Comparison of ENCODE assay signal across 28 cellular contexts in genomic region chrX:41245641-41246040, GRCh38.
DNase-seq lines count a peak whose midpoint lies in the region; ATAC-seq and TF ChIP-seq lines count a peak whose summit lies in the region.
"Had no signal": no experiment of that assay in that cellular context is flagged by ENCODE, and none has a peak within 500 bp of the region (broad histone marks: within the 10 kb centered on the region; RNA-seq: fewer than 3 reads in every experiment).

No MANE protein-coding gene starts in this region.

- H3K9me2 ChIP-seq in SK-N-SH: no peaks in the 10 kb centered on the region

- no peak overlapping the region for H4K8ac ChIP-seq in mesenchymal stem cell (ENCODE audit: low read length)

- no peaks in the 10 kb centered on the region for H3K27me3 Mint-ChIP-seq in activated naive CD8-positive, alpha-beta T cell treated with anti-CD3 and anti-CD28 coated beads for 36 hours

- H2BK12ac ChIP-seq in mesenchymal stem cell (ENCODE audit: low read length in 2 of 2): no peak overlapping the region

- H3K27me3 ChIP-seq in mesenchymal stem cell (ENCODE audit: control insufficient read depth in 1 of 2, insufficient read depth in 1 of 2, low read length in 2 of 2) (peaks cover 0 to 21% of the 10 kb centered on the region in 2 experiments), SK-N-SH (ENCODE audit: insufficient read depth) (no peaks in the 10 kb centered on the region)
- H3K27me3 ChIP-seq: MG63, right atrium auricular region, SJCRH30, spleen, transverse colon had no signal

- 74% methylated on average over 2 of the region's 2 CpGs for WGBS in mesenchymal stem cell
- WGBS in SK-N-SH (ENCODE audit: low lambda C conversion rate): 96% methylated on average over 2 of the region's 2 CpGs

- H3K4me3 Mint-ChIP-seq in activated naive CD8-positive, alpha-beta T cell treated with anti-CD3 and anti-CD28 coated beads for 36 hours: no peak overlapping the region
- H3K4me3 Mint-ChIP-seq: activated CD4-positive, alpha-beta memory T cell treated with anti-CD3 and anti-CD28 coated beads, Interleukin-2, amount 10 ng/mL, durations not matched to agents 7 days and 5 days; neural crest cell had no signal

- no peak overlapping the region for H2BK5ac ChIP-seq in mesenchymal stem cell (ENCODE audit: low read depth, low read length, poor library complexity, severe bottlenecking)

- no peak overlapping the region for H2BK120ac ChIP-seq in mesenchymal stem cell (ENCODE audit: low read depth, low read length)

- H3K36me3 ChIP-seq in mesenchymal stem cell (ENCODE audit: control insufficient read depth in 1 of 2, insufficient read depth in 2 of 2, low read depth in 1 of 2, low read length in 2 of 2): no peaks in the 10 kb centered on the region
- no peaks in the 10 kb centered on the region for H3K36me3 ChIP-seq in SK-N-SH (replicated peaks in 1 of 2; ENCODE audit: control insufficient read depth in 1 of 2, insufficient read depth in 2 of 2, low read length in 1 of 2)
- H3K36me3 ChIP-seq: heart right ventricle, MG63, pancreas, right atrium auricular region, SJCRH30, spleen, transverse colon had no signal

- H3K27ac ChIP-seq in mesenchymal stem cell (ENCODE audit: low read length, poor library complexity, severe bottlenecking) (no peak overlapping the region), SK-N-SH (ENCODE audit: low read depth in 2 of 2, low read length in 1 of 2) (no peak overlapping the region)
- H3K27ac ChIP-seq: C4-2B, heart right ventricle, pancreas, right atrium auricular region, SJCRH30, transverse colon had no signal

- no peak overlapping the region for H3K4me3 ChIP-seq in HFF-Myc (replicated peaks; ENCODE audit: low read depth, low read length)
- no peak overlapping the region for H3K4me3 ChIP-seq in choroid plexus epithelial cell (ENCODE audit: low read depth, low read length)
- no peak overlapping the region for H3K4me3 ChIP-seq in mesenchymal stem cell (ENCODE audit: insufficient read depth in 1 of 2, low read depth in 1 of 2, low read length in 2 of 2)
- H3K4me3 ChIP-seq in SK-N-SH (ENCODE audit: low read depth in 2 of 2, low read length in 1 of 2): no peak overlapping the region
- H3K4me3 ChIP-seq: heart right ventricle, lung, MG63, pancreas, right atrium auricular region, SJCRH30, spleen, transverse colon had no signal

- no peak overlapping the region for H3K18ac ChIP-seq in mesenchymal stem cell (ENCODE audit: low read depth in 1 of 2, low read length in 2 of 2)

- H3K79me1 ChIP-seq in mesenchymal stem cell (replicated peaks; ENCODE audit: low read length, poor library complexity, severe bottlenecking): no peaks in the 10 kb centered on the region

- no peak overlapping the region for H2BK15ac ChIP-seq in mesenchymal stem cell (ENCODE audit: low read depth, poor library complexity, severe bottlenecking)

- no peaks in the 10 kb centered on the region for H3F3A ChIP-seq in SK-N-SH (replicated peaks; ENCODE audit: insufficient read depth)

- no peak overlapping the region for H3K4ac ChIP-seq in mesenchymal stem cell (ENCODE audit: low read depth in 1 of 2, low read length in 2 of 2)

- no peak for TF ChIP-seq RAD21 in SK-N-SH (IDR thresholded peaks at IDR 0.05; ENCODE audit: low read length)

- no peak overlapping the region for H2AK5ac ChIP-seq in mesenchymal stem cell (ENCODE audit: low read length, severe bottlenecking)

- H3K23ac ChIP-seq in mesenchymal stem cell (ENCODE audit: low read length in 2 of 2): no peak overlapping the region

- no peaks in the 10 kb centered on the region for H3K9me3 ChIP-seq in mesenchymal stem cell (ENCODE audit: control insufficient read depth, low read length)
- no peaks in the 10 kb centered on the region for H3K9me3 ChIP-seq in SK-N-SH
- H3K9me3 ChIP-seq: heart right ventricle, MG63, pancreas, right atrium auricular region, SJCRH30, spleen, transverse colon had no signal

- H3K14ac ChIP-seq in mesenchymal stem cell (ENCODE audit: low read length in 2 of 2): no peak overlapping the region

- no peaks in the 10 kb centered on the region for H3K9me3 Mint-ChIP-seq in activated naive CD8-positive, alpha-beta T cell treated with anti-CD3 and anti-CD28 coated beads for 36 hours
- H3K9me3 Mint-ChIP-seq: activated CD4-positive, alpha-beta memory T cell treated with anti-CD3 and anti-CD28 coated beads, Interleukin-2, amount 10 ng/mL, durations not matched to agents 7 days and 5 days; activated naive CD4-positive, alpha-beta T cell treated with anti-CD3 and anti-CD28 coated beads, Interleukin-2, amount 50 U/mL, for 72 hours had no signal

- H3K4me1 ChIP-seq in mesenchymal stem cell (ENCODE audit: control insufficient read depth, insufficient read depth, low read depth, low read length) (no peaks in the 10 kb centered on the region), SK-N-SH (ENCODE audit: control insufficient read depth in 1 of 2, insufficient read depth in 2 of 2, low read depth in 1 of 2, low read length in 1 of 2) (no peaks in the 10 kb centered on the region)
- H3K4me1 ChIP-seq: heart right ventricle, pancreas, right atrium auricular region, SJCRH30, transverse colon had no signal

- no peak for ATAC-seq in GM21381 (IDR thresholded peaks at IDR 0.05; ENCODE audit: unreplicated experiment)
- ATAC-seq: activated CD4-positive, CD25-positive, alpha-beta regulatory T cell treated with anti-CD3 and anti-CD28 coated beads, Interleukin-2, amount 50 U/mL, for 24 hours; activated naive CD4-positive, alpha-beta T cell treated with anti-CD3 and anti-CD28 coated beads, Interleukin-2, amount 50 U/mL, for 72 hours; heart right ventricle; pancreas had no signal

- POLR2A ChIA-PET in SK-N-SH (lab: Yijun Ruan, JAX): no interaction called here

- H3K27ac Mint-ChIP-seq in activated naive CD8-positive, alpha-beta T cell treated with anti-CD3 and anti-CD28 coated beads for 36 hours: no peak overlapping the region
- H3K27ac Mint-ChIP-seq: activated CD4-positive, alpha-beta memory T cell treated with anti-CD3 and anti-CD28 coated beads, Interleukin-2, amount 10 ng/mL, durations not matched to agents 7 days and 5 days; activated naive CD4-positive, alpha-beta T cell treated with anti-CD3 and anti-CD28 coated beads, Interleukin-2, amount 50 U/mL, for 72 hours had no signal

- H4K91ac ChIP-seq in mesenchymal stem cell (ENCODE audit: low read length): no peak overlapping the region

- H3K36me3 Mint-ChIP-seq in activated naive CD8-positive, alpha-beta T cell treated with anti-CD3 and anti-CD28 coated beads for 36 hours: no peaks in the 10 kb centered on the region
- H3K36me3 Mint-ChIP-seq: activated naive CD4-positive, alpha-beta T cell treated with anti-CD3 and anti-CD28 coated beads, Interleukin-2, amount 50 U/mL, for 72 hours had no signal

- H3K9ac ChIP-seq in mesenchymal stem cell (ENCODE audit: low read length) (no peak overlapping the region), SK-N-SH (no peak overlapping the region)

- DNase-seq in AG20443 (ENCODE audit: low spot score) (peak; percentile 33), HFF-Myc (ENCODE audit: extremely low read depth, low read depth) (peak; percentile 24), choroid plexus epithelial cell (ENCODE audit: low read depth) (peak; percentile 27), mesenchymal stem cell (peak; percentile 42), SK-N-SH (no peak), HT-29 (ENCODE audit: low spot score) (no peak)
- DNase-seq in activated naive CD8-positive, alpha-beta T cell treated with anti-CD3 and anti-CD28 coated beads for 36 hours: no peak
- DNase-seq: activated CD4-positive, alpha-beta memory T cell treated with anti-CD3 and anti-CD28 coated beads, Interleukin-2, amount 10 ng/mL, durations not matched to agents 7 days and 5 days; caudate nucleus; dermis blood vessel endothelial cell; H7; heart right ventricle; MG63; NCI-H1105 treated with DMSO at 0.1 percent for 48 hours; NCI-H2081; NCI-H345; NCI-H748 treated with DMSO at 0.1 percent for 48 hours; pancreas; SJCRH30; spleen; transverse colon had no signal

- no peaks in the 10 kb centered on the region for H3K79me2 ChIP-seq in SK-N-SH (ENCODE audit: insufficient read depth)

- no peaks in the 10 kb centered on the region for H3K4me1 Mint-ChIP-seq in activated naive CD8-positive, alpha-beta T cell treated with anti-CD3 and anti-CD28 coated beads for 36 hours
- H3K4me1 Mint-ChIP-seq: activated CD4-positive, alpha-beta memory T cell treated with anti-CD3 and anti-CD28 coated beads, Interleukin-2, amount 10 ng/mL, durations not matched to agents 7 days and 5 days; neural crest cell had no signal

- H4K20me1 ChIP-seq in SK-N-SH (ENCODE audit: insufficient read depth): no peaks in the 10 kb centered on the region

- H3K4me2 ChIP-seq in mesenchymal stem cell (ENCODE audit: low read length, poor library complexity, severe bottlenecking): no peak overlapping the region
- H3K4me2 ChIP-seq in SK-N-SH: no peak overlapping the region

- H2AFZ ChIP-seq in mesenchymal stem cell (ENCODE audit: low read depth, low read length) (no peak overlapping the region), SK-N-SH (ENCODE audit: low read depth) (no peak overlapping the region)

- no peak for TF ChIP-seq EP300 in SK-N-SH (IDR thresholded peaks at IDR 0.05; ENCODE audit: borderline replicate concordance in 1 of 2, low read depth in 1 of 2, low read length in 1 of 2)

- TF ChIP-seq CTCF in HFF-Myc (IDR thresholded peaks at IDR 0.05; ENCODE audit: low read depth, low read length, missing control alignments): no peak
- no peak for TF ChIP-seq CTCF in choroid plexus epithelial cell (conservative IDR thresholded peaks at IDR 0.05; ENCODE audit: low read depth, low read length)
- TF ChIP-seq CTCF in SK-N-SH (IDR thresholded peaks at IDR 0.05): no peak

- CTCF ChIA-PET in SK-N-SH (lab: Yijun Ruan, JAX): interaction anchor here (1.5 to 2.6 kb wide), 2 partner anchors 8 to 66 kb away, joined by 6 to 13 read pairs; no protein-coding TSS in a partner anchor

TF ChIP-seq in SK-N-SH, 30 proteins besides CTCF, POLR2A, EP300 and RAD21 (continues in another document):
- no peak for TF ChIP-seq MAX (IDR thresholded peaks at IDR 0.05; ENCODE audit: low read depth)
- TF ChIP-seq FOXM1 (IDR thresholded peaks at IDR 0.05; ENCODE audit: low read depth): no peak

Comparison
In these comparisons a context has a peak if more than half of its experiments do, and no peak if none do; other contexts are left out.
1. DNase-seq: peak in AG20443 (single experiment), HFF-Myc (single experiment), choroid plexus epithelial cell (single experiment) and mesenchymal stem cell (single experiment); none in SK-N-SH (single experiment), HT-29 (single experiment) and activated naive CD8-positive, alpha-beta T cell treated with anti-CD3 and anti-CD28 coated beads for 36 hours (single experiment).